In the genomic region with DNA sequence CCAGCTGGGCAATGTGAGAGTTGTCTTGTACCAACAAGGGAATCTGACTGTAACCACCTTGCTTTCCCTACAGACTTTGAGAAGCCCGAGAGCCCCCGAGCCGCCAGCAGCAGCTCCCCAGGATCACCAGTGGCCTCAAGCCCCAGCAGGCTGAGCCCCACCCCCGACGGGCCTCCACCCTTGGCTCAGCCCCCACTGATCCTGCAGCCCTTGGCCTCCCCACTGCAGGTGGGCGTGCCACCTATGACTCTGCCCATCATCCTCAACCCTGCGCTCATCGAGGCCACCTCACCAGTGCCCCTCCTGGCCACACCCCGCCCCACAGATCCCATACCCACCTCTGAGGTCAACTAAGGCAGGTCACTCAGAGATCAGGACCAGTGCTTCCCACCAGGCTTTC, we compare ENCODE assay signal across 18 cellular contexts. TPM values are rescaled to one million over a fixed set of nuclear protein-coding genes. Genes with fewer than 3 reads are reported as not detected.
DNase-seq lines count a peak whose midpoint lies in the region; ATAC-seq, FAIRE-seq and TF ChIP-seq lines count a peak whose summit lies in the region.
"Had no signal": no experiment of that assay in that cellular context is flagged by ENCODE, and none has a peak within 500 bp of the region (broad histone marks: within the 10 kb centered on the region; RNA-seq: fewer than 3 reads in every experiment).

No MANE protein-coding gene starts in this region.

- no peak overlapping the region for H3K23ac ChIP-seq in H1 (ENCODE audit: insufficient read length)

- 86% methylated on average over 9 of the region's 9 CpGs for WGBS in right cardiac atrium
- whole genome bisulfite sequencing in H1 (ENCODE audit: extremely low coverage in 1 of 2, insufficient coverage in 1 of 2, insufficient read length in 1 of 2, insufficient replicate concordance in 2 of 2, low coverage in 1 of 2, low lambda C conversion rate in 2 of 2, missing lambda C conversion rate in 1 of 2), 2 experiments, result 98% methylated on average over 9 of the region's 9 CpGs; no CpG with 5 or more reads in 1 of the 2 experiments
- WGBS in spleen, 5 donors, result 90 to 97% (median 92%) methylated on average over 7 to 9 of the region's 9 CpGs
- 84% methylated on average over 3 of the region's 9 CpGs for WGBS in SK-N-SH (ENCODE audit: low lambda C conversion rate)

- ATAC-seq in right cardiac atrium (peak; percentile 6 to 13), left cardiac atrium (no peak)
- ATAC-seq: GM12878, GM23338 had no signal

- TF ChIP-seq POLR2A in H1 (IDR thresholded peaks at IDR 0.05; ENCODE audit: control extremely low read depth in 1 of 2, low read depth in 2 of 2, low read length in 2 of 2), result no peak
- TF ChIP-seq POLR2A in spleen (IDR thresholded peaks at IDR 0.05), result no peak

- H2AFZ ChIP-seq in H1 (ENCODE audit: low read length) (no peak overlapping the region), Karpas-422 (ENCODE audit: low read length) (no peak overlapping the region), SK-N-SH (ENCODE audit: low read depth) (no peak overlapping the region)
- H2AFZ ChIP-seq: GM23338 had no signal

- CTCF ChIA-PET in H1 (lab: Charles Lee; ENCODE audit: partially characterized antibody) (interaction anchor here (0.7 to 17.7 kb wide), 14 partner anchors 8 to 155 kb away, joined by 3 to 357 read pairs (median 10); a partner anchor contains a TSS), SK-N-SH (lab: Yijun Ruan, JAX) (interaction anchor here (0.8 to 9.2 kb wide), 8 partner anchors 9 to 213 kb away, joined by 3 to 77 read pairs (median 6); no protein-coding TSS in a partner anchor)

- H2AK5ac ChIP-seq in H1 (ENCODE audit: low read depth, low read length), result no peak overlapping the region

- POLR2A ChIA-PET in H1 (lab: Charles Lee; ENCODE audit: partially characterized antibody), result no interaction called here
- POLR2A ChIA-PET in SK-N-SH (lab: Yijun Ruan, JAX), result no interaction called here

- no peak overlapping the region for H2BK12ac ChIP-seq in H1 (ENCODE audit: low read depth, low read length)

- TF ChIP-seq EP300 in H1 (IDR thresholded peaks at IDR 0.05; ENCODE audit: borderline replicate concordance in 1 of 2, low read depth in 2 of 2, low read length in 2 of 2) (no peak), SK-N-SH (IDR thresholded peaks at IDR 0.05; ENCODE audit: borderline replicate concordance in 1 of 2, low read depth in 1 of 2, low read length in 1 of 2) (no peak)

- no peaks in the 10 kb centered on the region for H3K9me2 ChIP-seq in Karpas-422 (replicated peaks; ENCODE audit: insufficient read depth, low read length)
- no peaks in the 10 kb centered on the region for H3K9me2 ChIP-seq in SK-N-SH

- H3K4me3 ChIP-seq in right cardiac atrium (ENCODE audit: low read length), result no peak overlapping the region
- H3K4me3 ChIP-seq in H1 (ENCODE audit: extremely low read depth in 1 of 4, insufficient read depth in 2 of 4, low read depth in 3 of 4, low read length in 4 of 4), result no peak overlapping the region
- H3K4me3 ChIP-seq in spleen, result no peak overlapping the region
- no peak overlapping the region for H3K4me3 ChIP-seq in Karpas-422 (ENCODE audit: low read length)
- no peak overlapping the region for H3K4me3 ChIP-seq in SK-N-SH (ENCODE audit: low read depth in 2 of 2, low read length in 1 of 2)
- H3K4me3 ChIP-seq: BLaER1 treated with 17β-estradiol and CSF1 and Interleukin-3, amounts not matched to agents 10 nM and 100 nM; GM12878; GM23338; HAP-1 had no signal

- DNase-seq in right cardiac atrium (peak in 1 of 3 donors; percentile 55), left cardiac atrium (no peak), H1 (ENCODE audit: low read depth in 1 of 2, low spot score in 2 of 2) (no peak), spleen (peak; percentile 76), Karpas-422 (no peak), SK-N-SH (no peak)
- no peak for DNase-seq in stimulated activated CD4-positive, alpha-beta T cell treated with anti-CD3 and anti-CD28 coated beads, Interleukin-12 subunit alpha, Interleukin-12 subunit beta, amount 100 ng/mL, for 4 hours
- DNase-seq: ACHN; Calu3; CD4-positive, CD25-positive, alpha-beta regulatory T cell; DMS 273 treated with DMSO at 0.1 percent for 48 hours; HFFc6 had no signal

- no peak overlapping the region for H3K56ac ChIP-seq in H1 (replicated peaks; ENCODE audit: insufficient read length, low read depth, low read length)

- H3K4me2 ChIP-seq in H1 (ENCODE audit: insufficient read depth in 1 of 2, low read depth in 2 of 2, low read length in 2 of 2) (no peak overlapping the region), Karpas-422 (ENCODE audit: low read depth, low read length, poor library complexity, severe bottlenecking) (no peak overlapping the region), SK-N-SH (no peak overlapping the region)
- H3K4me2 ChIP-seq: BLaER1 treated with 17β-estradiol and CSF1 and Interleukin-3, amounts not matched to agents 10 nM and 100 nM; GM23338 had no signal

- H2BK15ac ChIP-seq in H1 (ENCODE audit: low read length), result no peak overlapping the region

- H4K20me1 ChIP-seq in H1 (replicated peaks in 1 of 2; ENCODE audit: control insufficient read depth in 1 of 2, insufficient read depth in 2 of 2, low read length in 2 of 2), result no peaks in the 10 kb centered on the region
- no peaks in the 10 kb centered on the region for H4K20me1 ChIP-seq in Karpas-422 (ENCODE audit: insufficient read depth, low read depth, low read length)
- H4K20me1 ChIP-seq in SK-N-SH (ENCODE audit: insufficient read depth), result no peaks in the 10 kb centered on the region

- H3K9me3 ChIP-seq in right cardiac atrium (ENCODE audit: control insufficient read depth, low read length), result no peaks in the 10 kb centered on the region
- no peaks in the 10 kb centered on the region for H3K9me3 ChIP-seq in H1 (ENCODE audit: insufficient read depth in 2 of 2, low read depth in 1 of 2, low read length in 1 of 2)
- H3K9me3 ChIP-seq in spleen, result no peaks in the 10 kb centered on the region
- no peaks in the 10 kb centered on the region for H3K9me3 ChIP-seq in Karpas-422 (ENCODE audit: low read length)
- H3K9me3 ChIP-seq in SK-N-SH, result no peaks in the 10 kb centered on the region
- H3K9me3 ChIP-seq: BLaER1 treated with 17β-estradiol and CSF1 and Interleukin-3, amounts not matched to agents 10 nM and 100 nM; HAP-1 had no signal

- no peak overlapping the region for H2BK120ac ChIP-seq in H1 (replicated peaks; ENCODE audit: low read depth, low read length)

- H3F3A ChIP-seq in SK-N-SH (replicated peaks; ENCODE audit: insufficient read depth), result no peaks in the 10 kb centered on the region

- H3K36me3 ChIP-seq in H1 (ENCODE audit: control insufficient read depth in 2 of 4, insufficient read depth in 4 of 4, low read length in 3 of 4) (peaks cover 3 to 15% (median 7%) of the 10 kb centered on the region in 4 experiments; a peak in 5 of 8 replicates), spleen (peaks cover 3 to 68% (median 59%) of the 10 kb centered on the region in 6 donors), Karpas-422 (ENCODE audit: insufficient read depth, low read length) (no peaks in the 10 kb centered on the region), SK-N-SH (replicated peaks in 1 of 2; ENCODE audit: control insufficient read depth in 1 of 2, insufficient read depth in 2 of 2, low read length in 1 of 2) (peaks cover 0 to 29% of the 10 kb centered on the region in 2 experiments)

- no peak overlapping the region for H2BK20ac ChIP-seq in H1 (ENCODE audit: low read length)

- TF ChIP-seq CTCF in H1 (IDR thresholded peaks at IDR 0.05; ENCODE audit: control extremely low read depth in 1 of 3, insufficient read depth in 1 of 3, low read depth in 1 of 3, low read length in 3 of 3) (peak in 2 of 3 experiments; percentile 1 to 15; a peak in 2 of 4 replicates), spleen (IDR thresholded peaks at IDR 0.05 in 8 of 11, conservative IDR thresholded peaks at IDR 0.05 in 3 of 11) (no peak), SK-N-SH (IDR thresholded peaks at IDR 0.05) (no peak)

- H4K5ac ChIP-seq in H1 (ENCODE audit: insufficient read length, low read depth, low read length), result no peak overlapping the region

- H2BK5ac ChIP-seq in H1 (ENCODE audit: low read depth, low read length), result no peak overlapping the region

- no peak overlapping the region for H3K9ac ChIP-seq in H1 (replicated peaks in 1 of 4; ENCODE audit: extremely low read depth in 1 of 4, low read depth in 3 of 4, low read length in 3 of 4)
- H3K9ac ChIP-seq in Karpas-422 (ENCODE audit: low read length), result no peak overlapping the region
- no peak overlapping the region for H3K9ac ChIP-seq in SK-N-SH
- H3K9ac ChIP-seq: BLaER1 treated with 17β-estradiol and CSF1 and Interleukin-3, amounts not matched to agents 10 nM and 100 nM had no signal

- H3K23me2 ChIP-seq in H1 (ENCODE audit: low read depth, low read length), result no peaks in the 10 kb centered on the region

- FAIRE-seq in H1 (lab: Jason Lieb, UNC), result no peak
- FAIRE-seq: GM12878, GM18507 had no signal

- no peak overlapping the region for H4K91ac ChIP-seq in H1 (replicated peaks; ENCODE audit: insufficient read length, low read length)

- no peaks in the 10 kb centered on the region for H3K79me1 ChIP-seq in H1 (ENCODE audit: low read depth, low read length)

- no peak for TF ChIP-seq RAD21 in H1 (IDR thresholded peaks at IDR 0.05 in 1 of 2, conservative IDR thresholded peaks at IDR 0.05 in 1 of 2; ENCODE audit: low read depth in 2 of 2, low read length in 2 of 2)
- no peak for TF ChIP-seq RAD21 in SK-N-SH (IDR thresholded peaks at IDR 0.05; ENCODE audit: low read length)

- H3K18ac ChIP-seq in H1 (ENCODE audit: extremely low read depth, low read length), result no peak overlapping the region

- no peak overlapping the region for H4K8ac ChIP-seq in H1 (ENCODE audit: extremely low read depth, insufficient read depth, low read length)

- H3K27ac ChIP-seq in right cardiac atrium (ENCODE audit: low read length), result no peak overlapping the region
- H3K27ac ChIP-seq in H1 (ENCODE audit: low read depth, low read length), result no peak overlapping the region
- H3K27ac ChIP-seq in spleen, result no peak overlapping the region
- no peak overlapping the region for H3K27ac ChIP-seq in Karpas-422 (ENCODE audit: low read length)
- H3K27ac ChIP-seq in SK-N-SH (ENCODE audit: low read depth in 2 of 2, low read length in 1 of 2), result no peak overlapping the region
- H3K27ac ChIP-seq: BLaER1 treated with 17β-estradiol and CSF1 and Interleukin-3, amounts not matched to agents 10 nM and 100 nM had no signal

- H3K4me1 ChIP-seq in right cardiac atrium (ENCODE audit: control insufficient read depth, insufficient read depth, low read length), result peaks cover 2% of the 10 kb centered on the region
- H3K4me1 ChIP-seq in H1 (replicated peaks in 1 of 4; ENCODE audit: control insufficient read depth in 3 of 4, insufficient read depth in 4 of 4, low read length in 3 of 4), result 0 out of 7 replicates have a peak, but pooled peaks cover 0 to 2% (median 0%) of the 10 kb centered on the region in 4 experiments
- peaks cover 2 to 15% (median 7%) of the 10 kb centered on the region in 6 donors for H3K4me1 ChIP-seq in spleen
- no peaks in the 10 kb centered on the region for H3K4me1 ChIP-seq in Karpas-422 (ENCODE audit: low read length)
- no peaks in the 10 kb centered on the region; a peak in 1 of 4 replicates for H3K4me1 ChIP-seq in SK-N-SH (ENCODE audit: control insufficient read depth in 1 of 2, insufficient read depth in 2 of 2, low read depth in 1 of 2, low read length in 1 of 2)
- H3K4me1 ChIP-seq: HAP-1 had no signal

- H3K4ac ChIP-seq in H1 (replicated peaks; ENCODE audit: insufficient read length, low read depth, low read length), result no peak overlapping the region

- H3K27me3 ChIP-seq in right cardiac atrium (ENCODE audit: control insufficient read depth, insufficient read depth) (no peaks in the 10 kb centered on the region), H1 (replicated peaks in 1 of 4; ENCODE audit: control insufficient read depth in 3 of 4, extremely low read depth in 1 of 4, insufficient read depth in 3 of 4, low read length in 3 of 4) (no peaks in the 10 kb centered on the region), spleen (replicated peaks in 1 of 7) (no peaks in the 10 kb centered on the region), Karpas-422 (ENCODE audit: low read length) (no peaks in the 10 kb centered on the region), SK-N-SH (ENCODE audit: insufficient read depth) (no peaks in the 10 kb centered on the region)
- H3K27me3 ChIP-seq: BLaER1 treated with 17β-estradiol and CSF1 and Interleukin-3, amounts not matched to agents 10 nM and 100 nM had no signal

- intact Hi-C loops in right cardiac atrium (cut with DNase I) (no loop called here), left cardiac atrium (cut with DNase I) (loop anchor here in 1 of 2 donors (10.0 kb wide), 1 partner anchor 93 kb away; no protein-coding TSS in a partner anchor), spleen (cut with DNase I; ENCODE audit: low total_unique reads) (no loop called here)

- H3K79me2 ChIP-seq in H1 (ENCODE audit: control insufficient read depth in 1 of 2, insufficient read depth in 2 of 2, low read length in 2 of 2) (no peaks in the 10 kb centered on the region), Karpas-422 (ENCODE audit: low read length) (no peaks in the 10 kb centered on the region), SK-N-SH (ENCODE audit: insufficient read depth) (no peaks in the 10 kb centered on the region)

- H3K14ac ChIP-seq in H1 (ENCODE audit: insufficient read length), result no peak overlapping the region

RNA-seq across cellular contexts. Expression of a gene that starts 13.5 kb away (rescaled TPM):
- total RNA-seq in right cardiac atrium (10 to 100 TPM in 3 of 4 donors, 1 to 10 TPM in 1; 9.3 to 18.2 (median 15.3) TPM), left cardiac atrium (10 to 100 TPM; 16.1 to 24.9 TPM), spleen (100 to 1,000 TPM in 3 of 7 donors, 10 to 100 TPM in 4; 51.6 to 161 (median 75.2) TPM)
- polyA plus RNA-seq in right cardiac atrium (9.7 TPM), H1 (2011; rRNA removed) (31.4 and 34.5 TPM in 2 replicates), spleen (10 to 100 TPM; 34.7 to 55.2 (median 51.9) TPM), SK-N-SH (2012; rRNA removed) (20.6 and 26.6 TPM in 2 replicates)
- total RNA-seq in H1 (2021; fragmentation: NEBNext Ultra II Directional; extraction: Animal tissue kit (Norgen Biotek cat#: 25700)), result 18.7 and 20.4 TPM in 2 replicates
- polyA plus RNA-seq in H1 (2011; cell fraction: cytosol; rRNA removed), result 26.8 TPM
- 78.0 TPM for polyA plus RNA-seq in H1 (2011; cell fraction: nucleus; rRNA removed)
- polyA plus RNA-seq in H1 (2012, experiment 1 of 2), result 25.2 to 41.2 TPM (median 38.4 TPM) in 4 replicates
- 27.3 TPM for polyA plus RNA-seq in H1 (2012, experiment 2 of 2)
- 7.1 TPM for polyA plus RNA-seq in H1 (2013, experiment 1 of 2)
- 5.6 TPM for polyA plus RNA-seq in H1 (2013, experiment 2 of 2)
- polyA minus RNA-seq in H1 (2011; rRNA and poly(A)+ RNA removed), result 13.4 and 14.3 TPM in 2 replicates
- polyA minus RNA-seq in H1 (2011; cell fraction: cytosol; rRNA and poly(A)+ RNA removed), result 20.0 TPM
- polyA minus RNA-seq in H1 (2011; cell fraction: nucleus; rRNA and poly(A)+ RNA removed), result 18.3 TPM
- 3.1 and 7.4 TPM in 2 replicates for total RNA-seq in Karpas-422 (2014; rRNA removed; shearing (Covaris generic); ENCODE audit: low replicate concordance)
- 9.9 and 14.1 TPM in 2 replicates for polyA plus RNA-seq in SK-N-SH (2012; cell fraction: cytosol; rRNA removed)
- polyA plus RNA-seq in SK-N-SH (2012; cell fraction: nucleus; rRNA removed), result 66.4 and 78.0 TPM in 2 replicates

RNA-seq across cellular contexts. Expression of a gene that starts 36.6 kb away (rescaled TPM):
- 1 to 10 TPM; 4.6 to 9.4 (median 6.6) TPM for total RNA-seq in right cardiac atrium
- 5.7 TPM for polyA plus RNA-seq in right cardiac atrium
- total RNA-seq in left cardiac atrium, result 1 to 10 TPM; 2.3 to 3.4 TPM
- 5.6 and 6.0 TPM in 2 replicates for total RNA-seq in H1 (2021; fragmentation: NEBNext Ultra II Directional; extraction: Animal tissue kit (Norgen Biotek cat#: 25700))
- polyA plus RNA-seq in H1 (2011; rRNA removed), result 5.4 and 8.0 TPM in 2 replicates
- polyA plus RNA-seq in H1 (2011; cell fraction: cytosol; rRNA removed), result 6.0 TPM
- polyA plus RNA-seq in H1 (2011; cell fraction: nucleus; rRNA removed), result 30.7 TPM
- 5.8 to 8.4 TPM (median 7.1 TPM) in 4 replicates for polyA plus RNA-seq in H1 (2012, experiment 1 of 2)
- polyA plus RNA-seq in H1 (2012, experiment 2 of 2), result 4.3 TPM
- 4.1 TPM for polyA plus RNA-seq in H1 (2013, experiment 1 of 2)
- 2.9 TPM for polyA plus RNA-seq in H1 (2013, experiment 2 of 2)
- polyA minus RNA-seq in H1 (2011; rRNA and poly(A)+ RNA removed), result 2.6 and 3.0 TPM in 2 replicates
- 2.9 TPM for polyA minus RNA-seq in H1 (2011; cell fraction: cytosol; rRNA and poly(A)+ RNA removed)
- polyA minus RNA-seq in H1 (2011; cell fraction: nucleus; rRNA and poly(A)+ RNA removed), result 9.0 TPM
- total RNA-seq in spleen, result 1 to 10 TPM in 6 of 7 donors, under 1 TPM in 1; 0.59 to 2.5 (median 1.3) TPM
- polyA plus RNA-seq in spleen, result 1 to 10 TPM in 2 of 3 donors, under 1 TPM in 1; 0.65 to 1.1 (median 1.0) TPM
- 0.19 and 0.61 TPM in 2 replicates for total RNA-seq in Karpas-422 (2014; rRNA removed; shearing (Covaris generic); ENCODE audit: low replicate concordance)
- 0.97 and 0.99 TPM in 2 replicates for polyA plus RNA-seq in SK-N-SH (2012; rRNA removed)
- polyA plus RNA-seq in SK-N-SH (2012; cell fraction: cytosol; rRNA removed), result 0.45 and 1.0 TPM in 2 replicates
- polyA plus RNA-seq in SK-N-SH (2012; cell fraction: nucleus; rRNA removed), result 2.1 and 3.1 TPM in 2 replicates
- total RNA-seq: A172 had no signal

RNA-seq across cellular contexts. Expression of a gene that starts 38.7 kb away (rescaled TPM):
- 10 to 100 TPM; 14.0 to 15.6 (median 14.4) TPM for total RNA-seq in right cardiac atrium
- 14.4 TPM for polyA plus RNA-seq in right cardiac atrium
- 10 to 100 TPM; 13.1 to 14.0 TPM for total RNA-seq in left cardiac atrium
- 11.3 and 15.4 TPM in 2 replicates for total RNA-seq in H1 (2021; fragmentation: NEBNext Ultra II Directional; extraction: Animal tissue kit (Norgen Biotek cat#: 25700))
- 22.6 and 29.2 TPM in 2 replicates for polyA plus RNA-seq in H1 (2011; rRNA removed)
- polyA plus RNA-seq in H1 (2011; cell fraction: cytosol; rRNA removed), result 24.4 TPM
- polyA plus RNA-seq in H1 (2011; cell fraction: nucleus; rRNA removed), result 29.1 TPM
- polyA plus RNA-seq in H1 (2012, experiment 1 of 2), result 6.3 to 17.2 TPM (median 16.5 TPM) in 4 replicates
- 12.9 TPM for polyA plus RNA-seq in H1 (2012, experiment 2 of 2)
- 8.9 TPM for polyA plus RNA-seq in H1 (2013, experiment 1 of 2)
- polyA plus RNA-seq in H1 (2013, experiment 2 of 2), result 8.0 TPM
- 1.7 and 1.8 TPM in 2 replicates for polyA minus RNA-seq in H1 (2011; rRNA and poly(A)+ RNA removed)
- 9.8 TPM for polyA minus RNA-seq in H1 (2011; cell fraction: cytosol; rRNA and poly(A)+ RNA removed)
- polyA minus RNA-seq in H1 (2011; cell fraction: nucleus; rRNA and poly(A)+ RNA removed), result 9.6 TPM
- 10 to 100 TPM; 16.7 to 27.9 (median 22.8) TPM for total RNA-seq in spleen
- 10 to 100 TPM; 17.6 to 28.7 (median 23.6) TPM for polyA plus RNA-seq in spleen
- total RNA-seq in Karpas-422 (2014; rRNA removed; shearing (Covaris generic); ENCODE audit: low replicate concordance), result 2.4 and 3.6 TPM in 2 replicates
- polyA plus RNA-seq in SK-N-SH (2012; rRNA removed), result 11.7 and 17.2 TPM in 2 replicates
- 6.0 and 10.9 TPM in 2 replicates for polyA plus RNA-seq in SK-N-SH (2012; cell fraction: cytosol; rRNA removed)
- 38.1 and 88.2 TPM in 2 replicates for polyA plus RNA-seq in SK-N-SH (2012; cell fraction: nucleus; rRNA removed)

RNA-seq across cellular contexts. Expression of a gene that starts 50.4 kb away (rescaled TPM):
- 10 to 100 TPM; 68.7 to 78.6 (median 71.6) TPM for total RNA-seq in right cardiac atrium
- polyA plus RNA-seq in right cardiac atrium, result 94.6 TPM
- total RNA-seq in left cardiac atrium, result 10 to 100 TPM; 61.8 to 66.3 TPM
- 41.7 and 43.6 TPM in 2 replicates for total RNA-seq in H1 (2021; fragmentation: NEBNext Ultra II Directional; extraction: Animal tissue kit (Norgen Biotek cat#: 25700))
- polyA plus RNA-seq in H1 (2011; rRNA removed), result 55.2 and 66.7 TPM in 2 replicates
- 64.7 TPM for polyA plus RNA-seq in H1 (2011; cell fraction: cytosol; rRNA removed)
- 85.7 TPM for polyA plus RNA-seq in H1 (2011; cell fraction: nucleus; rRNA removed)
- polyA plus RNA-seq in H1 (2012, experiment 1 of 2), result 34.9 to 55.7 TPM (median 49.6 TPM) in 4 replicates
- 50.4 TPM for polyA plus RNA-seq in H1 (2012, experiment 2 of 2)
- 59.5 TPM for polyA plus RNA-seq in H1 (2013, experiment 1 of 2)
- polyA plus RNA-seq in H1 (2013, experiment 2 of 2), result 62.0 TPM
- polyA minus RNA-seq in H1 (2011; rRNA and poly(A)+ RNA removed), result 15.2 and 16.5 TPM in 2 replicates
- polyA minus RNA-seq in H1 (2011; cell fraction: cytosol; rRNA and poly(A)+ RNA removed), result 25.0 TPM
- 17.6 TPM for polyA minus RNA-seq in H1 (2011; cell fraction: nucleus; rRNA and poly(A)+ RNA removed)
- total RNA-seq in spleen, result 10 to 100 TPM; 35.3 to 48.4 (median 43.0) TPM
- polyA plus RNA-seq in spleen, result 10 to 100 TPM; 48.5 to 59.1 (median 58.7) TPM
- 27.1 and 34.1 TPM in 2 replicates for total RNA-seq in Karpas-422 (2014; rRNA removed; shearing (Covaris generic); ENCODE audit: low replicate concordance)
- 130 and 162 TPM in 2 replicates for polyA plus RNA-seq in SK-N-SH (2012; rRNA removed)
- polyA plus RNA-seq in SK-N-SH (2012; cell fraction: cytosol; rRNA removed), result 95.1 and 125 TPM in 2 replicates
- 224 and 316 TPM in 2 replicates for polyA plus RNA-seq in SK-N-SH (2012; cell fraction: nucleus; rRNA removed)

Comparison
In these comparisons a context has a peak if more than half of its experiments do, and no peak if none do; other contexts are left out.
1. ATAC-seq: peak in right cardiac atrium (2 of 2); none in left cardiac atrium (0 of 2).
2. CTCF ChIP-seq: peak in H1 (2 of 3); none in spleen (0 of 11) and SK-N-SH (single experiment).